Comparison of ENCODE assay signal across 1 cellular context in genomic region chr19:42092350-42092749, GRCh38.
A peak's percentile ranks its signal among the peaks of the same experiment; 100 is the strongest.
TF ChIP-seq lines count a peak whose summit lies in the region.

No MANE protein-coding gene starts in this region.

TF ChIP-seq in K562, 482 proteins besides CTCF, POLR2A, EP300 and RAD21:
- TF ChIP-seq CTBP1 (IDR thresholded peaks at IDR 0.05; ENCODE audit: borderline replicate concordance) (peak; percentile 26; the same call in 1 of the 2 replicates), ZC3H11A (IDR thresholded peaks at IDR 0.05; ENCODE audit: low read depth, low read length) (no peak), NFIC (IDR thresholded peaks at IDR 0.05) (peak; percentile 5; the same call in 1 of the 2 replicates), TARDBP (IDR thresholded peaks at IDR 0.05) (0 out of 2 replicates have a peak, but pooled peaks have one; percentile 20), MYNN (IDR thresholded peaks at IDR 0.05) (peak; percentile 82; the same call in 1 of the 2 replicates), MYNN (CRISPR knock-in tag; IDR thresholded peaks at IDR 0.05) (no peak), SFPQ (IDR thresholded peaks at IDR 0.05; ENCODE audit: low read depth, low read length) (no peak), MTA3 (IDR thresholded peaks at IDR 0.05; ENCODE audit: borderline replicate concordance) (0 out of 2 replicates have a peak, but pooled peaks have one; percentile 43)
